ENCODE assay signal across 8 cellular contexts in genomic region chr9:76456202-76456926, GRCh38. TPM values are rescaled to one million over a fixed set of nuclear protein-coding genes. Genes with fewer than 3 reads are reported as not detected.
A peak's percentile ranks its signal among the peaks of the same experiment; 100 is the strongest.
DNase-seq lines count a peak whose midpoint lies in the region; ATAC-seq and TF ChIP-seq lines count a peak whose summit lies in the region.

No MANE protein-coding gene starts in this region.

- H4K20me1 ChIP-seq in BLaER1, result peaks cover 16% of the 10 kb centered on the region

- no peaks in the 10 kb centered on the region for H3K9me3 ChIP-seq in BLaER1
- no peaks in the 10 kb centered on the region for H3K9me3 ChIP-seq in MG63
- no peaks in the 10 kb centered on the region for H3K9me3 ChIP-seq in psoas muscle

- peaks cover 5% of the 10 kb centered on the region; the same call in 1 of the 2 replicates for H3K27me3 ChIP-seq in BLaER1
- no peaks in the 10 kb centered on the region for H3K27me3 ChIP-seq in MG63
- H3K27me3 ChIP-seq in psoas muscle (ENCODE audit: insufficient read depth in 3 of 3, low read length in 2 of 3), result peaks cover 0 to 2% (median 0%) of the 10 kb centered on the region in 3 donors

- TF ChIP-seq CTCF in psoas muscle (IDR thresholded peaks at IDR 0.05), result no peak

- no peaks in the 10 kb centered on the region for H3K36me3 ChIP-seq in BLaER1
- H3K36me3 ChIP-seq in MG63, result no peaks in the 10 kb centered on the region
- H3K36me3 ChIP-seq in psoas muscle (ENCODE audit: insufficient read depth in 1 of 2, low read depth in 1 of 2), result no peaks in the 10 kb centered on the region

- H3K4me3 ChIP-seq in BLaER1 (0 out of 2 replicates have a peak overlapping the region, but pooled peaks have one; percentile 28), MG63 (no peak overlapping the region), psoas muscle (no peak overlapping the region)

- intact Hi-C loops in psoas muscle (cut with DNase I), result no loop called here

- 82 to 87% (median 83%) methylated on average over 4 of the region's 4 CpGs for WGBS in psoas muscle, 3 donors

- H3K4me2 ChIP-seq in BLaER1, result peak overlapping the region; percentile 92

- DNase-seq in MG63, result peak; percentile 77
- peak; percentile 41 for DNase-seq in SHP77 treated with DMSO at 0.1 percent for 48 hours (lab: John Stamatoyannopoulos, UW)
- DNase-seq in epithelial cell of prostate (ENCODE audit: low read depth, low spot score), result no peak
- DNase-seq in GOT3 (lab: John Stamatoyannopoulos, UW), result no peak
- no peak for DNase-seq in COLO829 (ENCODE audit: low spot score)
- no peak for DNase-seq in psoas muscle

- H3K27ac ChIP-seq in BLaER1, result peak overlapping the region; percentile 91
- H3K27ac ChIP-seq in epithelial cell of prostate, result peak overlapping the region; percentile 24
- H3K27ac ChIP-seq in psoas muscle, result no peak overlapping the region

- ATAC-seq in GM18868 (IDR thresholded peaks at IDR 0.05; ENCODE audit: unreplicated experiment), result peak; percentile 51
- no peak for ATAC-seq in psoas muscle

- H3K9ac ChIP-seq in BLaER1, result peak overlapping the region; percentile 53; the same call in 1 of the 2 replicates

- H3K4me1 ChIP-seq in BLaER1, result peaks cover 75% of the 10 kb centered on the region
- H3K4me1 ChIP-seq in psoas muscle, result peaks cover 9% of the 10 kb centered on the region

RNA-seq across cellular contexts. Expression of gene GCNT1, which starts 2.6 kb away (rescaled TPM):
- total RNA-seq in MG63 (2014; rRNA removed; shearing (Covaris generic); ENCODE audit: low replicate concordance), result 4.8 and 23.9 TPM in 2 replicates
- 1 to 10 TPM; 1.1 to 2.6 (median 1.6) TPM for total RNA-seq in psoas muscle
- under 1 TPM; 0.11 to 0.27 (median 0.22) TPM for polyA plus RNA-seq in psoas muscle

Comparison
In these comparisons a context has a peak if more than half of its experiments do, and no peak if none do; other contexts are left out.
1. DNase-seq: peak in MG63 (single experiment) and SHP77 treated with DMSO at 0.1 percent for 48 hours (single experiment); none in epithelial cell of prostate (single experiment), GOT3 (single experiment), COLO829 (single experiment) and psoas muscle (0 of 2).